ENCODE assay signal across 23 cellular contexts in genomic region chr13:46313441-46314257, GRCh38.
A peak's percentile ranks its signal among the peaks of the same experiment; 100 is the strongest.
DNase-seq lines count a peak whose midpoint lies in the region; ATAC-seq, FAIRE-seq and TF ChIP-seq lines count a peak whose summit lies in the region.
"Had no signal": no experiment of that assay in that cellular context is flagged by ENCODE, and none has a peak within 500 bp of the region (broad histone marks: within the 10 kb centered on the region; RNA-seq: fewer than 3 reads in every experiment).

No MANE protein-coding gene starts in this region.

- H3K4me1 Mint-ChIP-seq in T-helper 2 cell treated with Interferon-gamma antibody and Interleukin-4, amounts not matched to agents 5 μg/mL and 100 μg/mL, for 36 hours (ENCODE audit: low read depth) = peaks cover 16% of the 10 kb centered on the region
- H3K4me1 Mint-ChIP-seq in CD8-positive, alpha-beta T cell (ENCODE audit: low read depth) = peaks cover 40% of the 10 kb centered on the region
- H3K4me1 Mint-ChIP-seq in activated CD8-positive, alpha-beta T cell treated with anti-CD3 and anti-CD28 coated beads for 36 hours (ENCODE audit: low read depth) = peaks cover 33% of the 10 kb centered on the region
- no peaks in the 10 kb centered on the region for H3K4me1 Mint-ChIP-seq in nephron progenitor cell

- POLR2A ChIA-PET in CD8-positive, alpha-beta T cell (lab: Charles Lee) = interaction anchor here (1.7 to 2.6 kb wide), 2 partner anchors 18 to 141 kb away, joined by 6 to 11 read pairs; no protein-coding TSS in a partner anchor
- POLR2A ChIA-PET in activated CD8-positive, alpha-beta T cell treated with anti-CD3 and anti-CD28 coated beads for 36 hours (lab: Charles Lee) = interaction anchor here (1.7 kb wide), 1 partner anchor 18 kb away, joined by 4 read pairs; no protein-coding TSS in a partner anchor

- H3K27ac ChIP-seq in CD8-positive, alpha-beta T cell (ENCODE audit: low read depth, low read length) = peak overlapping the region; percentile 50
- H3K27ac ChIP-seq in psoas muscle = no peak overlapping the region
- H3K27ac ChIP-seq: BLaER1, colonic mucosa, hepatocyte, thyroid gland had no signal

- H3K4me3 ChIP-seq in CD8-positive, alpha-beta T cell (ENCODE audit: low read depth, low read length) = peak overlapping the region; percentile 25
- H3K4me3 ChIP-seq in psoas muscle = no peak overlapping the region
- H3K4me3 ChIP-seq: BLaER1, colonic mucosa, hepatocyte, thyroid gland had no signal

- no peak for TF ChIP-seq CTCF in CD8-positive, alpha-beta T cell (IDR thresholded peaks at IDR 0.05)
- no peak for TF ChIP-seq CTCF in activated CD8-positive, alpha-beta T cell treated with anti-CD3 and anti-CD28 coated beads for 36 hours (IDR thresholded peaks at IDR 0.05)
- no peak for TF ChIP-seq CTCF in nephron progenitor cell (IDR thresholded peaks at IDR 0.05)
- TF ChIP-seq CTCF in psoas muscle (IDR thresholded peaks at IDR 0.05) = no peak

- DNase-seq in T-helper 2 cell treated with Interferon-gamma antibody and Interleukin-4, amounts not matched to agents 5 μg/mL and 100 μg/mL, for 36 hours (ENCODE audit: low spot score) = no peak
- DNase-seq in T-helper 2 cell (no peak), KG1 (lab: John Stamatoyannopoulos, UW) (no peak), nephron progenitor cell (no peak), psoas muscle (no peak)
- DNase-seq in CD8-positive, alpha-beta T cell = no peak
- no peak for DNase-seq in activated CD8-positive, alpha-beta T cell treated with anti-CD3 and anti-CD28 coated beads for 36 hours
- DNase-seq: activated CD4-positive, alpha-beta T cell treated with anti-CD3 and anti-CD28 coated beads for 48 hours; activated effector memory CD4-positive, alpha-beta T cell treated with anti-CD3 and anti-CD28 coated beads, Interleukin-2, amount 50 U/mL, for 16 hours; colonic mucosa; DMS153; Karpas-422; kidney glomerular epithelial cell; mesendoderm; NCI-H1436; NCI-H2171 treated with DMSO at 0.1 percent for 48 hours; NCI-H69; small intestine; thyroid gland had no signal

- peaks cover 9% of the 10 kb centered on the region for H3K4me1 ChIP-seq in CD8-positive, alpha-beta T cell (ENCODE audit: insufficient read depth, low read length)
- H3K4me1 ChIP-seq in psoas muscle = no peaks in the 10 kb centered on the region
- H3K4me1 ChIP-seq: BLaER1, colonic mucosa, thyroid gland had no signal

- WGBS in psoas muscle, 3 donors = 89 to 92% (median 90%) methylated on average over 6 of the region's 6 CpGs

- intact Hi-C loops in CD8-positive, alpha-beta T cell (cut with DNase I, micrococcal nuclease) = loop anchor here in 1 of 2 experiments (2.0 kb wide), 1 partner anchor 17 kb away; no protein-coding TSS in a partner anchor
- intact Hi-C loops in activated CD8-positive, alpha-beta T cell treated with anti-CD3 and anti-CD28 coated beads for 36 hours (cut with micrococcal nuclease) = no loop called here
- intact Hi-C loops in psoas muscle (cut with DNase I) = no loop called here

- CTCF ChIA-PET in CD8-positive, alpha-beta T cell (lab: Charles Lee) = interaction anchor here (0.6 to 4.2 kb wide), 8 partner anchors 8 to 154 kb away, joined by 3 to 20 read pairs (median 5); no protein-coding TSS in a partner anchor
- CTCF ChIA-PET in activated CD8-positive, alpha-beta T cell treated with anti-CD3 and anti-CD28 coated beads for 36 hours (lab: Charles Lee) = interaction anchor here (1.0 to 1.1 kb wide), 4 partner anchors 8 to 142 kb away, joined by 3 to 4 read pairs (median 3); no protein-coding TSS in a partner anchor

- peaks cover 28% of the 10 kb centered on the region for H3K9me3 Mint-ChIP-seq in T-helper 2 cell treated with Interferon-gamma antibody and Interleukin-4, amounts not matched to agents 5 μg/mL and 100 μg/mL, for 36 hours
- peaks cover 2% of the 10 kb centered on the region for H3K9me3 Mint-ChIP-seq in CD8-positive, alpha-beta T cell
- no peaks in the 10 kb centered on the region for H3K9me3 Mint-ChIP-seq in activated CD8-positive, alpha-beta T cell treated with anti-CD3 and anti-CD28 coated beads for 36 hours
- H3K9me3 Mint-ChIP-seq in nephron progenitor cell = peaks cover 18% of the 10 kb centered on the region

- peak overlapping the region; percentile 75 for H3K4me3 Mint-ChIP-seq in T-helper 2 cell treated with Interferon-gamma antibody and Interleukin-4, amounts not matched to agents 5 μg/mL and 100 μg/mL, for 36 hours
- H3K4me3 Mint-ChIP-seq in CD8-positive, alpha-beta T cell = peak overlapping the region; percentile 73
- H3K4me3 Mint-ChIP-seq in activated CD8-positive, alpha-beta T cell treated with anti-CD3 and anti-CD28 coated beads for 36 hours = peak overlapping the region; percentile 37
- no peak overlapping the region for H3K4me3 Mint-ChIP-seq in nephron progenitor cell

- H3K9me3 ChIP-seq in CD8-positive, alpha-beta T cell (ENCODE audit: low read length) = no peaks in the 10 kb centered on the region
- H3K9me3 ChIP-seq in psoas muscle = no peaks in the 10 kb centered on the region
- H3K9me3 ChIP-seq: colonic mucosa, thyroid gland had no signal

- peak; percentile 24 for FAIRE-seq in islet of Langerhans (lab: Jason Lieb, UNC)
- FAIRE-seq: small intestine had no signal

- peaks cover 5% of the 10 kb centered on the region for H3K36me3 ChIP-seq in CD8-positive, alpha-beta T cell (ENCODE audit: insufficient read depth, low read length)
- no peaks in the 10 kb centered on the region for H3K36me3 ChIP-seq in psoas muscle (ENCODE audit: insufficient read depth in 1 of 2, low read depth in 1 of 2)
- H3K36me3 ChIP-seq: BLaER1, colonic mucosa, thyroid gland had no signal

- ATAC-seq in CD8-positive, alpha-beta T cell = peak; percentile 66
- ATAC-seq in activated CD8-positive, alpha-beta T cell treated with anti-CD3 and anti-CD28 coated beads for 36 hours = peak; percentile 51
- no peak for ATAC-seq in psoas muscle
- ATAC-seq: SK-N-SH treated with all-trans-retinoic acid at 6 μM for 48 hours had no signal

- H3K36me3 Mint-ChIP-seq in T-helper 2 cell treated with Interferon-gamma antibody and Interleukin-4, amounts not matched to agents 5 μg/mL and 100 μg/mL, for 36 hours (ENCODE audit: low read depth) = peaks cover 31% of the 10 kb centered on the region
- peaks cover 41% of the 10 kb centered on the region for H3K36me3 Mint-ChIP-seq in CD8-positive, alpha-beta T cell
- H3K36me3 Mint-ChIP-seq in activated CD8-positive, alpha-beta T cell treated with anti-CD3 and anti-CD28 coated beads for 36 hours (ENCODE audit: low read depth) = peaks cover 50% of the 10 kb centered on the region
- H3K36me3 Mint-ChIP-seq in nephron progenitor cell (ENCODE audit: low read depth) = no peaks in the 10 kb centered on the region

- H3K27ac Mint-ChIP-seq in T-helper 2 cell treated with Interferon-gamma antibody and Interleukin-4, amounts not matched to agents 5 μg/mL and 100 μg/mL, for 36 hours = peak overlapping the region; percentile 88
- peak overlapping the region; percentile 93 for H3K27ac Mint-ChIP-seq in CD8-positive, alpha-beta T cell
- peak overlapping the region; percentile 75 for H3K27ac Mint-ChIP-seq in activated CD8-positive, alpha-beta T cell treated with anti-CD3 and anti-CD28 coated beads for 36 hours
- no peak overlapping the region for H3K27ac Mint-ChIP-seq in nephron progenitor cell

- H3K27me3 Mint-ChIP-seq in T-helper 2 cell treated with Interferon-gamma antibody and Interleukin-4, amounts not matched to agents 5 μg/mL and 100 μg/mL, for 36 hours (ENCODE audit: low read depth) = no peaks in the 10 kb centered on the region
- no peaks in the 10 kb centered on the region for H3K27me3 Mint-ChIP-seq in CD8-positive, alpha-beta T cell (ENCODE audit: low read depth)
- H3K27me3 Mint-ChIP-seq in activated CD8-positive, alpha-beta T cell treated with anti-CD3 and anti-CD28 coated beads for 36 hours = no peaks in the 10 kb centered on the region
- no peaks in the 10 kb centered on the region for H3K27me3 Mint-ChIP-seq in nephron progenitor cell (ENCODE audit: low read depth, poor library complexity)

- no peaks in the 10 kb centered on the region for H3K27me3 ChIP-seq in CD8-positive, alpha-beta T cell (ENCODE audit: insufficient read depth, low read length)
- no peaks in the 10 kb centered on the region for H3K27me3 ChIP-seq in psoas muscle (ENCODE audit: insufficient read depth in 3 of 3, low read length in 2 of 3)
- H3K27me3 ChIP-seq: BLaER1, colonic mucosa, hepatocyte, thyroid gland had no signal

Comparison
In these comparisons a context has a peak if more than half of its experiments do, and no peak if none do; other contexts are left out.
1. ATAC-seq: peak in CD8-positive, alpha-beta T cell (single experiment) and activated CD8-positive, alpha-beta T cell treated with anti-CD3 and anti-CD28 coated beads for 36 hours (single experiment); none in psoas muscle (0 of 4).